In genomic region chr16:88790312-88791150, GRCh38 we compare ENCODE assay signal across 8 cellular contexts. TPM values are rescaled to one million over a fixed set of nuclear protein-coding genes. Genes with fewer than 3 reads are reported as not detected.
DNase-seq lines count a peak whose midpoint lies in the region; ATAC-seq and TF ChIP-seq lines count a peak whose summit lies in the region.

No MANE protein-coding gene starts in this region.

- TF ChIP-seq POLR2A in GM18951 (IDR thresholded peaks at IDR 0.05; ENCODE audit: extremely low read depth, insufficient read depth, insufficient read length) (peak; percentile 39), body of pancreas (IDR thresholded peaks at IDR 0.05) (no peak), thyroid gland (IDR thresholded peaks at IDR 0.05) (no peak)

- H3K4me3 ChIP-seq in body of pancreas (no peak overlapping the region), thyroid gland (replicated peaks in 1 of 3) (no peak overlapping the region)

- 23 to 36% methylated on average over 9 to 21 of the region's 24 CpGs for WGBS in body of pancreas, 2 donors
- WGBS in thyroid gland, 2 donors, result 35 to 36% methylated on average over 11 to 24 of the region's 24 CpGs

- H3K36me3 ChIP-seq in body of pancreas (replicated peaks in 1 of 2; ENCODE audit: insufficient read depth in 1 of 2, low read depth in 2 of 2), result no peaks in the 10 kb centered on the region
- no peaks in the 10 kb centered on the region for H3K36me3 ChIP-seq in thyroid gland

- ATAC-seq in body of pancreas (peak; percentile 13), sciatic nerve (peak; percentile 55), HG03039 (IDR thresholded peaks at IDR 0.05; ENCODE audit: unreplicated experiment) (no peak), GM19324 (IDR thresholded peaks at IDR 0.05; ENCODE audit: low FRiP score, unreplicated experiment) (no peak), HG02610 (IDR thresholded peaks at IDR 0.05; ENCODE audit: unreplicated experiment) (no peak)

- TF ChIP-seq CTCF in body of pancreas (IDR thresholded peaks at IDR 0.05), result no peak
- TF ChIP-seq CTCF in thyroid gland (IDR thresholded peaks at IDR 0.05), result no peak

- peak overlapping the region in 1 of 4 donors; percentile 44 for H3K27ac ChIP-seq in body of pancreas
- no peak overlapping the region for H3K27ac ChIP-seq in thyroid gland

- intact Hi-C loops in body of pancreas (cut with DNase I), result no loop called here
- intact Hi-C loops in sciatic nerve (cut with DNase I), result no loop called here
- intact Hi-C loops in thyroid gland (cut with DNase I), result no loop called here

- peaks cover 0 to 5% of the 10 kb centered on the region in 2 donors for H3K27me3 ChIP-seq in body of pancreas
- H3K27me3 ChIP-seq in thyroid gland, result no peaks in the 10 kb centered on the region

- H3K9me3 ChIP-seq in body of pancreas (no peaks in the 10 kb centered on the region), thyroid gland (no peaks in the 10 kb centered on the region)

- DNase-seq in SW480 (ENCODE audit: low spot score) (peak; percentile 58), body of pancreas (peak in 1 of 4 donors; percentile 51), sciatic nerve (ENCODE audit: low spot score) (no peak), thyroid gland (no peak)

- peaks cover 3% of the 10 kb centered on the region for H3K4me1 ChIP-seq in body of pancreas
- peaks cover 0 to 2% of the 10 kb centered on the region in 2 donors for H3K4me1 ChIP-seq in thyroid gland

- in situ Hi-C loops in GM18951 (cut with MboI; ENCODE audit: low sequenced_read_pairs, unreplicated experiment), result no loop called here

RNA-seq across cellular contexts. Expression of gene PIEZO1, which starts 5.5 kb away (rescaled TPM):
- total RNA-seq in body of pancreas (100 to 1,000 TPM in 1 of 2 donors, 10 to 100 TPM in 1; 61.0 to 269 TPM), sciatic nerve (111 TPM), thyroid gland (100 to 1,000 TPM in 3 of 4 donors, 10 to 100 TPM in 1; 81.2 to 145 (median 113) TPM)

RNA-seq across cellular contexts. Expression of gene CDT1, which starts 13.1 kb away (rescaled TPM):
- total RNA-seq in body of pancreas (1 to 10 TPM in 1 of 2 donors, not detected in 1; 7.6 TPM), sciatic nerve (0.76 TPM), thyroid gland (1 to 10 TPM in 2 of 4 donors, under 1 TPM in 2; 0.33 to 1.8 (median 0.99) TPM)

RNA-seq across cellular contexts. Expression of gene APRT, which starts 21.2 kb away (rescaled TPM):
- total RNA-seq in body of pancreas (100 to 1,000 TPM in 1 of 2 donors, 10 to 100 TPM in 1; 95.9 to 104 TPM), sciatic nerve (46.0 TPM), thyroid gland (100 to 1,000 TPM in 3 of 4 donors, 10 to 100 TPM in 1; 88.9 to 182 (median 118) TPM)

Comparison
In these comparisons a context has a peak if more than half of its experiments do, and no peak if none do; other contexts are left out.
1. ATAC-seq: peak in body of pancreas (single experiment) and sciatic nerve (single experiment); none in HG03039 (single experiment), GM19324 (single experiment) and HG02610 (single experiment).